Comparison of ENCODE assay signal across 19 cellular contexts in the genomic region with DNA sequence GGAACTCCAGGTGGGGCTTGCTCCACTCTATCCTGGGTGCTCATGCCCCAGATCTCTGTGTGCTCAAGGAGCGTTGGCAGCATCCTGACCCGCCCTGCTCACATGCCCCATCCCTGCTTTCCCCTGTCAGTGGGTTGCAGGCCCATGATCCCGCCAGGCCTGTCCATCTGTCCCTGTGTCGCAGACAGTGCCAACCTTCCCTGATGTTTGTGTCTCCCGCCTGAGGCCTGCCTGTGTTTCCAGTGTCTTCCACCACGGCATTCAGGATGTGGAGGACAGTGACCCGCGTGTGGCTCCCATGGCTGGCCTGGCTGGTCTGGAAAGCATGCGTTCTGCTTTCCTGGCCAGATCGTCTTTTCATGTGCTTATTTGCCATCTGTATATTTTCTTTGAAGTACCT.
"Had no signal": no experiment of that assay in that cellular context is flagged by ENCODE, and none has a peak within 500 bp of the region (broad histone marks: within the 10 kb centered on the region; RNA-seq: fewer than 3 reads in every experiment).

No MANE protein-coding gene starts in this region.

- H3K36me3 ChIP-seq: colonic mucosa, heart left ventricle, pancreas had no signal

- H3K27me3 ChIP-seq: colonic mucosa, heart left ventricle, pancreas had no signal

- H3K9me3 ChIP-seq: colonic mucosa, heart left ventricle, mucosa of descending colon, pancreas had no signal

- H3K4me1 ChIP-seq: colonic mucosa, pancreas had no signal

- H3K4me3 ChIP-seq: colonic mucosa, heart left ventricle, mucosa of descending colon, pancreas, smooth muscle cell had no signal

- H3K27ac ChIP-seq: colonic mucosa, heart left ventricle, pancreas had no signal

- DNase-seq: colonic mucosa; dermis blood vessel endothelial cell; endodermal cell; erythroblast; foreskin melanocyte; heart left ventricle; hippocampal formation; mammary epithelial cell; natural killer cell; nucleus accumbens; pancreas; right cardiac atrium; stimulated activated CD4-positive, alpha-beta T cell treated with anti-CD3 and anti-CD28 coated beads, Interleukin-2, amount 100 ng/mL, for 48 hours; stimulated activated naive CD4-positive, alpha-beta T cell treated with Interleukin-2 at 50 U/mL for 16 hours had no signal

- FAIRE-seq: endothelial cell of umbilical vein, islet of Langerhans, pancreas, urothelium cell line had no signal
